Comparison of ENCODE assay signal across 11 cellular contexts in genomic region chr12:2294651-2295475, GRCh38.
DNase-seq lines count a peak whose midpoint lies in the region; ATAC-seq and TF ChIP-seq lines count a peak whose summit lies in the region.
"Had no signal": no experiment of that assay in that cellular context is flagged by ENCODE, and none has a peak within 500 bp of the region (broad histone marks: within the 10 kb centered on the region; RNA-seq: fewer than 3 reads in every experiment).

No MANE protein-coding gene starts in this region.

- peaks cover 100% of the 10 kb centered on the region for H3K4me1 ChIP-seq in left ventricle myocardium inferior

- ATAC-seq in HG03354 (IDR thresholded peaks at IDR 0.05; ENCODE audit: poor library complexity, severe bottlenecking, unreplicated experiment) = no peak

- no peaks in the 10 kb centered on the region for H3K9me3 ChIP-seq in left ventricle myocardium inferior (replicated peaks)
- H3K9me3 ChIP-seq: SK-N-SH had no signal

- DNase-seq in GM03348 (ENCODE audit: low spot score) = peak; percentile 47
- DNase-seq in SIG-M5 (lab: John Stamatoyannopoulos, UW) = peak; percentile 92
- no peak for DNase-seq in left ventricle myocardium inferior
- no peak for DNase-seq in activated T-cell treated with anti-CD3 and anti-CD28 coated beads, Interleukin-2, amount 50 U/mL, for 1 hour
- DNase-seq in NCI-H82 treated with DMSO at 0.1 percent for 48 hours (lab: John Stamatoyannopoulos, UW; ENCODE audit: unreplicated experiment) = no peak
- no peak for DNase-seq in NCI-H446 treated with DMSO at 0.1 percent for 48 hours (lab: John Stamatoyannopoulos, UW)
- DNase-seq: activated T-cell treated with anti-CD3 and anti-CD28 coated beads, Interleukin-2, amount 50 U/mL, for 4 hours; NCI-H1694 treated with DMSO at 0.1 percent for 48 hours; SK-N-SH had no signal

- H3K4me3 ChIP-seq in left ventricle myocardium inferior (no peak overlapping the region), skin epidermis (no peak overlapping the region)

- no peaks in the 10 kb centered on the region for H3K27me3 ChIP-seq in left ventricle myocardium inferior (ENCODE audit: low read depth)

- intact Hi-C loops in left ventricle myocardium inferior (cut with micrococcal nuclease) = no loop called here

- H3K27ac ChIP-seq in left ventricle myocardium inferior (replicated peaks) = peak overlapping the region; percentile 40
- H3K27ac ChIP-seq in skin epidermis = peak overlapping the region in 11 of 21 experiments; percentile 8 to 70 (median 57)

- TF ChIP-seq CTCF in left ventricle myocardium inferior (IDR thresholded peaks at IDR 0.05; ENCODE audit: borderline replicate concordance) = no peak

- H3K36me3 ChIP-seq in left ventricle myocardium inferior = no peaks in the 10 kb centered on the region

Comparison
In these comparisons a context has a peak if more than half of its experiments do, and no peak if none do; other contexts are left out.
1. DNase-seq: peak in GM03348 (single experiment) and SIG-M5 (single experiment); none in left ventricle myocardium inferior (single experiment), activated T-cell treated with anti-CD3 and anti-CD28 coated beads, Interleukin-2, amount 50 U/mL, for 1 hour (single experiment), NCI-H82 treated with DMSO at 0.1 percent for 48 hours (single experiment) and NCI-H446 treated with DMSO at 0.1 percent for 48 hours (single experiment).